In the genomic region with DNA sequence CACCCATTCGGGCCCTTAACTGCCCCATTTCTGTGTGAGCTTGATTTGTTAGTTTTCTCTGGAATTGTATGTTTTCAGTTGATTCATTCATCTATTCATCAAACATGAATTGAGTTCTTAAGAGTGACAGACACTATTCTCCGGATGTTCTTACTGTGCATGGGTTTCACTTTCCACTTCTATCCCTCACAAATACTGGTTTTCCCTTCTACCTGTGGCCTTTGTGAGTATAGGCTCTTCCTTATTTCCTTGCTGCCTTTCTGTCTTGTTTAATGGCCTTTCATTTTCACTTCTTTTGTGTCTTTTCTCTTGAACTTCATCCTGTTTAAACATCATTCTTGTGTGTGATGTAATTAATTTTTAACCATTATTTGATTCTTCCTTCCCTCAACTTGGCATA, we compare ENCODE assay signal across 27 cellular contexts.
DNase-seq lines count a peak whose midpoint lies in the region; ATAC-seq, FAIRE-seq and TF ChIP-seq lines count a peak whose summit lies in the region.
"Had no signal": no experiment of that assay in that cellular context is flagged by ENCODE, and none has a peak within 500 bp of the region (broad histone marks: within the 10 kb centered on the region; RNA-seq: fewer than 3 reads in every experiment).

No MANE protein-coding gene starts in this region.

- no peak overlapping the region for H3K4me2 ChIP-seq in GM23248 (ENCODE audit: unreplicated experiment)

- peaks cover 100% of the 10 kb centered on the region for H3F3A ChIP-seq in GM23248 (ENCODE audit: insufficient read depth)

- no peak for DNase-seq in GM23248
- no peak for DNase-seq in SJSA1 (ENCODE audit: low read depth in 1 of 2, low spot score in 2 of 2)
- DNase-seq in esophagus muscularis mucosa (ENCODE audit: extremely low spot score), result no peak
- DNase-seq in small intestine, result peak; percentile 40
- no peak for DNase-seq in NCI-H1436 (lab: John Stamatoyannopoulos, UW)
- DNase-seq in DMS79 treated with DMSO at 0.1 percent for 48 hours (lab: John Stamatoyannopoulos, UW), result no peak
- DNase-seq in left lobe of liver (ENCODE audit: low spot score), result no peak
- DNase-seq in kidney, result no peak
- DNase-seq: activated CD4-positive, alpha-beta memory T cell treated with anti-CD3 and anti-CD28 coated beads, Interleukin-2, amount 10 ng/mL, durations not matched to agents 7 days and 5 days; activated CD4-positive, CD25-positive, alpha-beta regulatory T cell treated with anti-CD3 and anti-CD28 coated beads, Interleukin-2, amount 50 U/mL, for 72 hours; activated CD8-positive, alpha-beta memory T cell treated with anti-CD3 and anti-CD28 coated beads, Interleukin-2, amount 50 U/mL, for 4 hours; activated naive CD4-positive, alpha-beta T cell treated with anti-CD3 and anti-CD28 coated beads for 36 hours; body of pancreas; C1 segment of cervical spinal cord; cerebellar nuclear complex; DMS79; GDM1; left ventricle myocardium superior; NCI-H1092; NCI-H1930; NCI-H524 treated with DMSO at 0.1 percent for 48 hours; Right ventricle myocardium superior; sigmoid colon; stimulated activated naive B cell treated with anti-CD40 and anti-IgM and Interleukin-4, amounts not matched to agents 10 μg/mL and 1 μg/mL and 100 μg/mL, for 72 hours had no signal

- peaks cover 52% of the 10 kb centered on the region for H3K4me1 ChIP-seq in GM23248 (ENCODE audit: insufficient read depth)
- H3K4me1 ChIP-seq in SJSA1 (replicated peaks), result peaks cover 63% of the 10 kb centered on the region
- H3K4me1 ChIP-seq in esophagus muscularis mucosa, result peaks cover 32 to 75% (median 68%) of the 10 kb centered on the region in 4 donors
- peaks cover 0 to 2% of the 10 kb centered on the region in 2 donors for H3K4me1 ChIP-seq in small intestine (ENCODE audit: control insufficient read depth in 2 of 2, insufficient read depth in 1 of 2, low read depth in 1 of 2, low read length in 1 of 2)
- H3K4me1 ChIP-seq in kidney (ENCODE audit: control insufficient read depth in 1 of 2, insufficient read depth in 1 of 2, low read depth in 1 of 2, low read length in 2 of 2), result peaks cover 0 to 10% of the 10 kb centered on the region in 2 donors
- H3K4me1 ChIP-seq: body of pancreas, prostate gland had no signal

- 95 to 96% methylated on average over 2 of the region's 2 CpGs for WGBS in GM23248 (ENCODE audit: low coverage in 1 of 2, low lambda C conversion rate in 2 of 2, missing lambda C conversion rate in 2 of 2), 2 experiments
- WGBS in esophagus muscularis mucosa, result 87% methylated on average over 2 of the region's 2 CpGs
- 22 to 59% (median 48%) methylated on average over 2 of the region's 2 CpGs for WGBS in small intestine, 3 donors

- no peak for TF ChIP-seq POLR2A in esophagus muscularis mucosa (IDR thresholded peaks at IDR 0.05; ENCODE audit: low read depth)

- no peak for FAIRE-seq in small intestine (lab: Jason Lieb, UNC)
- FAIRE-seq in kidney (lab: Jason Lieb, UNC), result no peak
- FAIRE-seq: islet of Langerhans had no signal

- H3K27ac ChIP-seq in GM23248, result 0 out of 2 replicates have a peak overlapping the region, but pooled peaks have one; percentile 5
- H3K27ac ChIP-seq in SJSA1, result peak overlapping the region; percentile 20
- peak overlapping the region in 3 of 4 donors; percentile 1 to 31 (median 24) for H3K27ac ChIP-seq in esophagus muscularis mucosa (replicated peaks in 1 of 4)
- peak overlapping the region in 1 of 2 donors; percentile 43 for H3K27ac ChIP-seq in small intestine (ENCODE audit: low read depth in 1 of 2, low read length in 1 of 2)
- no peak overlapping the region for H3K27ac ChIP-seq in kidney (ENCODE audit: low read depth in 2 of 2, low read length in 2 of 2)
- H3K27ac ChIP-seq: body of pancreas, prostate gland, suprapubic skin had no signal

- H3K27me3 ChIP-seq in GM23248 (replicated peaks; ENCODE audit: insufficient read depth) (no peaks in the 10 kb centered on the region), SJSA1 (replicated peaks) (no peaks in the 10 kb centered on the region), esophagus muscularis mucosa (no peaks in the 10 kb centered on the region), small intestine (ENCODE audit: control insufficient read depth in 2 of 2, insufficient read depth in 2 of 2, low read length in 2 of 2) (no peaks in the 10 kb centered on the region)
- H3K27me3 ChIP-seq: body of pancreas, sigmoid colon, suprapubic skin had no signal

- no peak for ATAC-seq in left lobe of liver
- ATAC-seq: body of pancreas; left ventricle myocardium superior; stimulated activated naive B cell treated with anti-CD40 and anti-IgM and Interleukin-4, amounts not matched to agents 10 μg/mL and 1 μg/mL and 100 μg/mL, for 72 hours had no signal

- in situ Hi-C loops in GM23248 (cut with MboI), result no loop called here

- TF ChIP-seq CTCF in esophagus muscularis mucosa (IDR thresholded peaks at IDR 0.05) (no peak), kidney (IDR thresholded peaks at IDR 0.05; ENCODE audit: borderline replicate concordance, extremely low read depth, insufficient read depth) (no peak)

- no peak for TF ChIP-seq EP300 in esophagus muscularis mucosa (IDR thresholded peaks at IDR 0.05)

- no peak overlapping the region for H3K4me3 ChIP-seq in GM23248
- no peak overlapping the region for H3K4me3 ChIP-seq in SJSA1
- no peak overlapping the region for H3K4me3 ChIP-seq in esophagus muscularis mucosa
- H3K4me3 ChIP-seq in small intestine (ENCODE audit: low read depth in 1 of 2, low read length in 2 of 2), result no peak overlapping the region
- no peak overlapping the region for H3K4me3 ChIP-seq in kidney (ENCODE audit: low read length in 2 of 2)
- H3K4me3 ChIP-seq: body of pancreas, prostate gland, sigmoid colon, suprapubic skin had no signal

- H3K9me3 ChIP-seq in GM23248 (ENCODE audit: low read depth) (no peaks in the 10 kb centered on the region), SJSA1 (replicated peaks) (no peaks in the 10 kb centered on the region), esophagus muscularis mucosa (no peaks in the 10 kb centered on the region), small intestine (ENCODE audit: control insufficient read depth, low read depth) (no peaks in the 10 kb centered on the region), kidney (ENCODE audit: control insufficient read depth in 1 of 2, low read length in 2 of 2) (no peaks in the 10 kb centered on the region)
- H3K9me3 ChIP-seq: body of pancreas, prostate gland, sigmoid colon, suprapubic skin had no signal

- H3K9ac ChIP-seq in GM23248 (no peak overlapping the region), kidney (ENCODE audit: low read length in 2 of 2) (no peak overlapping the region)

- H3K36me3 ChIP-seq in GM23248 (ENCODE audit: low read depth) (peaks cover 94% of the 10 kb centered on the region), SJSA1 (peaks cover 84% of the 10 kb centered on the region), esophagus muscularis mucosa (peaks cover 14 to 67% (median 36%) of the 10 kb centered on the region in 4 donors), small intestine (ENCODE audit: control insufficient read depth in 2 of 2, insufficient read depth in 2 of 2, low read length in 2 of 2) (peaks cover 2 to 3% of the 10 kb centered on the region in 2 donors), kidney (ENCODE audit: control insufficient read depth in 1 of 2, insufficient read depth in 2 of 2, low read length in 2 of 2) (peaks cover 19 to 46% of the 10 kb centered on the region in 2 donors)
- H3K36me3 ChIP-seq: prostate gland had no signal

- peaks cover 96% of the 10 kb centered on the region for H3K79me2 ChIP-seq in GM23248 (ENCODE audit: insufficient read depth)

- H2AFZ ChIP-seq in GM23248, result no peak overlapping the region

- no peaks in the 10 kb centered on the region for H4K20me1 ChIP-seq in GM23248 (ENCODE audit: insufficient read depth)

- no peaks in the 10 kb centered on the region for H3K9me2 ChIP-seq in GM23248 (ENCODE audit: insufficient read depth)

- intact Hi-C loops in esophagus muscularis mucosa (cut with DNase I) (no loop called here), kidney (cut with DNase I) (no loop called here)

Comparison
In these comparisons a context has a peak if more than half of its experiments do, and no peak if none do; other contexts are left out.
1. H3K27ac ChIP-seq: peak in GM23248 (single experiment), SJSA1 (single experiment) and esophagus muscularis mucosa (3 of 4); none in kidney (0 of 2).